Comparison of ENCODE assay signal across 8 cellular contexts in the genomic region with DNA sequence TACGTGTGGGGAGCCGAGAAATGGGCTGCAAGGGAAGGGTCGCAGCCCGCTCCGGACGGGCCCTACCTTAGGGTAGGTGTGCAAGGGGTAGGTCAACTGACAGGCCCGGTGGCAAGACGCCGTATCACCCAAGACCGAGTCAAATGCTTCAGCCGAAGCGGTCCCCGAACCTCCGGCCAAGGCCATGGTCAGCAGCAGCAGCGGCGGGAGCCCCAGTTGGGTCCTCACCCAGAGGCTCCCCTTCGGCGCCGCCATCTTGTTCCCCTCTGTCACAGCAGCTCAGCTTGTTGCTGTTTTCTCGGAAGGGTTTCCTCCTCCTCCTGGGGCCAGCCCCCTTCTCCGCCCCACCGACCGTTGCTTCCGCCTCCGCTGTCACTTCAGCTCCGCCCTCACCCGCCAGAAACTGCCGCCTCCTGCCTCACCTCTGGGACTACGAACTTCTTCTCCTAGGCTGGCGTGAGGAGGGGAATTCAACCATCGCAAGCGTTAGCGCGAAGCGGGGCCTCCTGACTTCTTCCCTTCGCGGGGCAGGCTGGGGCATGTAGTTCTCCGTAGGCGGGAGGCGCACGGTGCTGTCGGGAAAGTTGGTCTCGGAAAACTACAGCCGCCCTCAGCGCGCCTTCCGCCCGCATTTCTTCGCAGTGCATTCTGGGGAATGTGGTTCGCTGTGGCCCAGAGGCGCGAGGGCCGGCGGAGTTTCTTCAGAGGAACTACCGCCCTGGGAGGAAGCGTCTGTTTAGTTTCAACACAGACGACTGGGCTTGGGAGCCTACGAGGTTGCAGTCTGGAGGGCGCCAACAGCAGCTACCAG. TPM values are rescaled to one million over a fixed set of nuclear protein-coding genes. Genes with fewer than 3 reads are reported as not detected.
DNase-seq lines count a peak whose midpoint lies in the region; ATAC-seq and TF ChIP-seq lines count a peak whose summit lies in the region.

TCEANC2 (plus strand) TSS at position 675 of the 811 bp plus-strand sequence. CDS start 815 bp downstream, outside the sequence.
A gene with protein sequence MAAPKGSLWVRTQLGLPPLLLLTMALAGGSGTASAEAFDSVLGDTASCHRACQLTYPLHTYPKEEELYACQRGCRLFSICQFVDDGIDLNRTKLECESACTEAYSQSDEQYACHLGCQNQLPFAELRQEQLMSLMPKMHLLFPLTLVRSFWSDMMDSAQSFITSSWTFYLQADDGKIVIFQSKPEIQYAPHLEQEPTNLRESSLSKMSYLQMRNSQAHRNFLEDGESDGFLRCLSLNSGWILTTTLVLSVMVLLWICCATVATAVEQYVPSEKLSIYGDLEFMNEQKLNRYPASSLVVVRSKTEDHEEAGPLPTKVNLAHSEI (minus strand): TSS at position 271 of the 811 bp plus-strand sequence. CDS start 16 bp downstream, at position 255.

- peak; percentile 95 for ATAC-seq in GM23338
- peak; percentile 94 for ATAC-seq in naive thymus-derived CD4-positive, alpha-beta T cell
- peak; percentile 94 to 95 for ATAC-seq in stimulated activated naive B cell treated with anti-CD40 and anti-IgM and Interleukin-4, amounts not matched to agents 10 μg/mL and 1 μg/mL and 100 μg/mL, for 72 hours (replicated peaks)

- CTCF ChIA-PET in naive thymus-derived CD4-positive, alpha-beta T cell (lab: Charles Lee), result interaction anchor here (0.8 to 1.1 kb wide), 2 partner anchors 470 to 749 kb away, joined by 3 read pairs; no protein-coding TSS in a partner anchor

- H3K27ac Mint-ChIP-seq in GM23338, result no peak within 1 kb of the TSS; the same call in 1 of the 2 replicates
- H3K27ac Mint-ChIP-seq in activated T-helper 1 cell treated with anti-CD3 and anti-CD28 coated beads, Interleukin-12 subunit alpha, Interleukin-12 subunit beta, Interleukin-2, Interleukin-4 antibody, amounts not matched to agents 30 ng/mL and 10 ng/mL and 1 ng/mL, durations not matched to agents 14 hours and 24 hours and 36 hours, result no peak within 1 kb of the TSS
- H3K27ac Mint-ChIP-seq in naive thymus-derived CD4-positive, alpha-beta T cell, result no peak within 1 kb of the TSS
- no peak within 1 kb of the TSS for H3K27ac Mint-ChIP-seq in stimulated activated naive B cell treated with anti-CD40 and anti-IgM and Interleukin-4, amounts not matched to agents 10 μg/mL and 1 μg/mL and 100 μg/mL, for 72 hours

- H3K9me3 ChIP-seq in fibroblast of lung (ENCODE audit: control insufficient read depth, insufficient read depth, low read depth, low read length), result no peaks in the 10 kb centered on the region
- H3K9me3 ChIP-seq in naive thymus-derived CD4-positive, alpha-beta T cell (ENCODE audit: control insufficient read depth in 2 of 3, low read length in 3 of 3), result no peaks in the 10 kb centered on the region

- H3K4me3 ChIP-seq in GM23338, result peak within 1 kb of the TSS; percentile 94
- peak within 1 kb of the TSS; percentile 78 to 94 (median 91) for H3K4me3 ChIP-seq in fibroblast of lung (replicated peaks in 1 of 4; ENCODE audit: control extremely low read depth in 1 of 4, insufficient read depth in 1 of 4, low read depth in 3 of 4, low read length in 4 of 4)
- H3K4me3 ChIP-seq in naive thymus-derived CD4-positive, alpha-beta T cell (ENCODE audit: low read length), result peak within 1 kb of the TSS; percentile 94

- peak; percentile 100 for DNase-seq in Daoy (ENCODE audit: low read depth)
- DNase-seq in GM23338 (ENCODE audit: low spot score), result peak; percentile 99
- peak; percentile 99 for DNase-seq in LHCN-M2 (ENCODE audit: low read depth)
- peak; percentile 99 for DNase-seq in RPMI7951 (ENCODE audit: low read depth)
- DNase-seq in activated T-helper 1 cell treated with anti-CD3 and anti-CD28 coated beads, Interleukin-12 subunit alpha, Interleukin-12 subunit beta, Interleukin-2, Interleukin-4 antibody, amounts not matched to agents 30 ng/mL and 10 ng/mL and 1 ng/mL, durations not matched to agents 14 hours and 24 hours and 36 hours (ENCODE audit: low spot score), result peak; percentile 98
- peak; percentile 99 for DNase-seq in fibroblast of lung (ENCODE audit: low read depth in 2 of 2)
- DNase-seq in naive thymus-derived CD4-positive, alpha-beta T cell, result peak; percentile 84 to 99 (median 98)
- DNase-seq in stimulated activated naive B cell treated with anti-CD40 and anti-IgM and Interleukin-4, amounts not matched to agents 10 μg/mL and 1 μg/mL and 100 μg/mL, for 72 hours, result peak; percentile 100

- H3K4me1 Mint-ChIP-seq in GM23338, result peaks cover 7% of the 10 kb centered on the region; the same call in 1 of the 3 replicates
- peaks cover 27% of the 10 kb centered on the region for H3K4me1 Mint-ChIP-seq in activated T-helper 1 cell treated with anti-CD3 and anti-CD28 coated beads, Interleukin-12 subunit alpha, Interleukin-12 subunit beta, Interleukin-2, Interleukin-4 antibody, amounts not matched to agents 30 ng/mL and 10 ng/mL and 1 ng/mL, durations not matched to agents 14 hours and 24 hours and 36 hours (ENCODE audit: low read depth)
- peaks cover 27 to 62% (median 52%) of the 10 kb centered on the region in 7 donors for H3K4me1 Mint-ChIP-seq in naive thymus-derived CD4-positive, alpha-beta T cell
- peaks cover 20 to 37% of the 10 kb centered on the region in 2 donors for H3K4me1 Mint-ChIP-seq in stimulated activated naive B cell treated with anti-CD40 and anti-IgM and Interleukin-4, amounts not matched to agents 10 μg/mL and 1 μg/mL and 100 μg/mL, for 72 hours

- TF ChIP-seq CTCF in GM23338 (conservative IDR thresholded peaks at IDR 0.05; ENCODE audit: low read depth in 2 of 2), result no peak
- TF ChIP-seq CTCF in fibroblast of lung (conservative IDR thresholded peaks at IDR 0.05 in 1 of 2, IDR thresholded peaks at IDR 0.05 in 1 of 2; ENCODE audit: low read depth in 1 of 2, low read length in 2 of 2), result no peak

- H3K27ac ChIP-seq in GM23338 (ENCODE audit: low read depth), result peak within 1 kb of the TSS; percentile 94
- H3K27ac ChIP-seq in fibroblast of lung (ENCODE audit: insufficient read depth, low read length), result peak within 1 kb of the TSS; percentile 93
- H3K27ac ChIP-seq in naive thymus-derived CD4-positive, alpha-beta T cell (ENCODE audit: low read depth, low read length), result peak within 1 kb of the TSS; percentile 92

- POLR2A ChIA-PET in naive thymus-derived CD4-positive, alpha-beta T cell (lab: Charles Lee), result interaction anchor here (0.5 to 2.1 kb wide), 15 partner anchors 8 to 748 kb away, joined by 3 to 17 read pairs (median 3); partner anchors contain the start of genes CYB5RL, IFT25, LRRC42 and MRPL37

- H3K27me3 Mint-ChIP-seq in GM23338 (ENCODE audit: insufficient read depth, low read depth, poor library complexity), result no peaks in the 10 kb centered on the region
- H3K27me3 Mint-ChIP-seq in activated T-helper 1 cell treated with anti-CD3 and anti-CD28 coated beads, Interleukin-12 subunit alpha, Interleukin-12 subunit beta, Interleukin-2, Interleukin-4 antibody, amounts not matched to agents 30 ng/mL and 10 ng/mL and 1 ng/mL, durations not matched to agents 14 hours and 24 hours and 36 hours (ENCODE audit: insufficient read depth), result no peaks in the 10 kb centered on the region
- H3K27me3 Mint-ChIP-seq in naive thymus-derived CD4-positive, alpha-beta T cell, result no peaks in the 10 kb centered on the region
- H3K27me3 Mint-ChIP-seq in stimulated activated naive B cell treated with anti-CD40 and anti-IgM and Interleukin-4, amounts not matched to agents 10 μg/mL and 1 μg/mL and 100 μg/mL, for 72 hours, result no peaks in the 10 kb centered on the region

- intact Hi-C loops in activated T-helper 1 cell treated with anti-CD3 and anti-CD28 coated beads, Interleukin-12 subunit alpha, Interleukin-12 subunit beta, Interleukin-2, Interleukin-4 antibody, amounts not matched to agents 30 ng/mL and 10 ng/mL and 1 ng/mL, durations not matched to agents 14 hours and 24 hours and 36 hours (cut with micrococcal nuclease), result loop anchor here (1.0 to 5.0 kb wide), 17 partner anchors 17 to 1996 kb away; partner anchors contain the start of genes BTF3L4, CYB5RL, DHCR24 and LRRC42
- intact Hi-C loops in naive thymus-derived CD4-positive, alpha-beta T cell (cut with micrococcal nuclease), result loop anchor here (1.0 to 10.0 kb wide), 23 partner anchors 17 to 1996 kb away; partner anchors contain the start of genes CPT2 (in 2 of the 2), CYB5RL (in 2 of the 2), IFT25 (in 2 of the 2) and MRPL37 (in 2 of the 2)

- peaks cover 16% of the 10 kb centered on the region for H3K4me1 ChIP-seq in GM23338 (ENCODE audit: insufficient read depth)
- H3K4me1 ChIP-seq in fibroblast of lung (ENCODE audit: control insufficient read depth, extremely low read depth, insufficient read depth, low read length), result no peaks in the 10 kb centered on the region
- peaks cover 23 to 34% of the 10 kb centered on the region in 2 donors for H3K4me1 ChIP-seq in naive thymus-derived CD4-positive, alpha-beta T cell (ENCODE audit: control insufficient read depth in 2 of 2, insufficient read depth in 2 of 2, low read length in 2 of 2)

- no peaks in the 10 kb centered on the region for H3K36me3 Mint-ChIP-seq in GM23338 (ENCODE audit: low read depth)
- peaks cover 15% of the 10 kb centered on the region for H3K36me3 Mint-ChIP-seq in activated T-helper 1 cell treated with anti-CD3 and anti-CD28 coated beads, Interleukin-12 subunit alpha, Interleukin-12 subunit beta, Interleukin-2, Interleukin-4 antibody, amounts not matched to agents 30 ng/mL and 10 ng/mL and 1 ng/mL, durations not matched to agents 14 hours and 24 hours and 36 hours (ENCODE audit: low read depth)
- H3K36me3 Mint-ChIP-seq in naive thymus-derived CD4-positive, alpha-beta T cell, result peaks cover 0 to 16% (median 10%) of the 10 kb centered on the region in 5 donors
- peaks cover 14 to 26% of the 10 kb centered on the region in 2 donors for H3K36me3 Mint-ChIP-seq in stimulated activated naive B cell treated with anti-CD40 and anti-IgM and Interleukin-4, amounts not matched to agents 10 μg/mL and 1 μg/mL and 100 μg/mL, for 72 hours

- H3K9me2 ChIP-seq in GM23338 (ENCODE audit: insufficient read depth), result no peaks in the 10 kb centered on the region

- H2AFZ ChIP-seq in GM23338 (peak within 1 kb of the TSS; percentile 74), fibroblast of lung (ENCODE audit: low read length) (peak within 1 kb of the TSS; percentile 92)

- H3K4me2 ChIP-seq in GM23338, result peak within 1 kb of the TSS; percentile 90
- H3K4me2 ChIP-seq in fibroblast of lung (ENCODE audit: extremely low read depth, insufficient read depth, low read length), result peak within 1 kb of the TSS; percentile 81

- H3K27me3 ChIP-seq in GM23338 (ENCODE audit: insufficient read depth), result no peaks in the 10 kb centered on the region
- H3K27me3 ChIP-seq in fibroblast of lung (ENCODE audit: control insufficient read depth, insufficient read depth, low read length), result no peaks in the 10 kb centered on the region
- H3K27me3 ChIP-seq in naive thymus-derived CD4-positive, alpha-beta T cell (ENCODE audit: control insufficient read depth in 2 of 2, insufficient read depth in 2 of 2, low read length in 2 of 2), result no peaks in the 10 kb centered on the region

- H3K9ac ChIP-seq in fibroblast of lung (ENCODE audit: insufficient read depth, low read length), result peak within 1 kb of the TSS; percentile 85

- H3K36me3 ChIP-seq in GM23338 (ENCODE audit: insufficient read depth), result no peaks in the 10 kb centered on the region
- peaks cover 1% of the 10 kb centered on the region for H3K36me3 ChIP-seq in fibroblast of lung (ENCODE audit: control insufficient read depth, insufficient read depth, low read length)
- H3K36me3 ChIP-seq in naive thymus-derived CD4-positive, alpha-beta T cell (ENCODE audit: control insufficient read depth in 2 of 3, insufficient read depth in 3 of 3, low read length in 3 of 3), result peaks cover 0 to 7% (median 0%) of the 10 kb centered on the region in 3 experiments

- no peak within 1 kb of the TSS for H3K4me3 Mint-ChIP-seq in GM23338
- no peak within 1 kb of the TSS for H3K4me3 Mint-ChIP-seq in activated T-helper 1 cell treated with anti-CD3 and anti-CD28 coated beads, Interleukin-12 subunit alpha, Interleukin-12 subunit beta, Interleukin-2, Interleukin-4 antibody, amounts not matched to agents 30 ng/mL and 10 ng/mL and 1 ng/mL, durations not matched to agents 14 hours and 24 hours and 36 hours
- H3K4me3 Mint-ChIP-seq in naive thymus-derived CD4-positive, alpha-beta T cell, result no peak within 1 kb of the TSS
- H3K4me3 Mint-ChIP-seq in stimulated activated naive B cell treated with anti-CD40 and anti-IgM and Interleukin-4, amounts not matched to agents 10 μg/mL and 1 μg/mL and 100 μg/mL, for 72 hours, result no peak within 1 kb of the TSS

- H3F3A ChIP-seq in GM23338 (replicated peaks; ENCODE audit: low read depth), result no peaks in the 10 kb centered on the region

- H3K9me3 Mint-ChIP-seq in GM23338, result no peaks in the 10 kb centered on the region
- H3K9me3 Mint-ChIP-seq in activated T-helper 1 cell treated with anti-CD3 and anti-CD28 coated beads, Interleukin-12 subunit alpha, Interleukin-12 subunit beta, Interleukin-2, Interleukin-4 antibody, amounts not matched to agents 30 ng/mL and 10 ng/mL and 1 ng/mL, durations not matched to agents 14 hours and 24 hours and 36 hours, result no peaks in the 10 kb centered on the region
- no peaks in the 10 kb centered on the region for H3K9me3 Mint-ChIP-seq in naive thymus-derived CD4-positive, alpha-beta T cell
- no peaks in the 10 kb centered on the region for H3K9me3 Mint-ChIP-seq in stimulated activated naive B cell treated with anti-CD40 and anti-IgM and Interleukin-4, amounts not matched to agents 10 μg/mL and 1 μg/mL and 100 μg/mL, for 72 hours

- peaks cover 47% of the 10 kb centered on the region for H3K79me2 ChIP-seq in GM23338 (replicated peaks; ENCODE audit: insufficient read depth)
- peaks cover 42% of the 10 kb centered on the region for H3K79me2 ChIP-seq in fibroblast of lung (ENCODE audit: control insufficient read depth, insufficient read depth, low read length)

- H4K20me1 ChIP-seq in GM23338 (replicated peaks; ENCODE audit: insufficient read depth) (peaks cover 11% of the 10 kb centered on the region; the same call in 1 of the 2 replicates), fibroblast of lung (ENCODE audit: control insufficient read depth, extremely low read depth, insufficient read depth, low read length) (no peaks in the 10 kb centered on the region)

RNA-seq across cellular contexts. Expression of gene TCEANC2, which starts in this region (rescaled TPM):
- total RNA-seq in Daoy (2014; rRNA removed; shearing (Covaris generic)), result 4.9 and 5.0 TPM in 2 replicates
- 6.0 and 6.4 TPM in 2 replicates for total RNA-seq in GM23338 (2014; rRNA removed; shearing (Covaris generic))
- polyA plus RNA-seq in GM23338 (2016; fragmentation: Nextera tagmentation; extraction: Ambion mirVana) (4.4 and 6.3 TPM in 2 replicates), fibroblast of lung (3.0 and 3.6 TPM in 2 replicates)
- total RNA-seq in LHCN-M2 (2014; rRNA removed) (4.6 and 6.3 TPM in 2 replicates), fibroblast of lung (3.6 and 4.0 TPM in 2 replicates)
- 1.6 TPM for polyA plus RNA-seq in LHCN-M2 (2012)
- 3.1 and 4.2 TPM in 2 replicates for total RNA-seq in RPMI7951 (2014; rRNA removed; shearing (Covaris generic))
- 11.8 and 12.0 TPM in 2 replicates for total RNA-seq in activated T-helper 1 cell treated with anti-CD3 and anti-CD28 coated beads, Interleukin-12 subunit alpha, Interleukin-12 subunit beta, Interleukin-2, Interleukin-4 antibody, amounts not matched to agents 30 ng/mL and 10 ng/mL and 1 ng/mL, durations not matched to agents 14 hours and 24 hours and 36 hours
- polyA plus RNA-seq in fibroblast of lung (2012), result 2.0 and 2.2 TPM in 2 replicates
- polyA minus RNA-seq in fibroblast of lung (ENCODE audit: low replicate concordance), result 3.8 and 6.0 TPM in 2 replicates
- total RNA-seq in naive thymus-derived CD4-positive, alpha-beta T cell, result 10 to 100 TPM in 3 of 5 experiments, 1 to 10 TPM in 2; 6.3 to 15.1 (median 12.2) TPM
- 1 to 10 TPM; 7.7 to 9.3 TPM for polyA plus RNA-seq in naive thymus-derived CD4-positive, alpha-beta T cell

RNA-seq across cellular contexts. Expression of the second gene that starts in this region (rescaled TPM):
- total RNA-seq in Daoy (2014; rRNA removed; shearing (Covaris generic)), result 177 and 229 TPM in 2 replicates
- 81.9 and 91.6 TPM in 2 replicates for total RNA-seq in GM23338 (2014; rRNA removed; shearing (Covaris generic))
- 117 and 132 TPM in 2 replicates for polyA plus RNA-seq in GM23338 (2016; fragmentation: Nextera tagmentation; extraction: Ambion mirVana)
- 247 and 269 TPM in 2 replicates for total RNA-seq in LHCN-M2 (2014; rRNA removed)
- polyA plus RNA-seq in LHCN-M2 (2012), result 198 TPM
- total RNA-seq in RPMI7951 (2014; rRNA removed; shearing (Covaris generic)), result 394 and 422 TPM in 2 replicates
- total RNA-seq in activated T-helper 1 cell treated with anti-CD3 and anti-CD28 coated beads, Interleukin-12 subunit alpha, Interleukin-12 subunit beta, Interleukin-2, Interleukin-4 antibody, amounts not matched to agents 30 ng/mL and 10 ng/mL and 1 ng/mL, durations not matched to agents 14 hours and 24 hours and 36 hours, result 119 and 133 TPM in 2 replicates
- 217 and 431 TPM in 2 replicates for total RNA-seq in fibroblast of lung
- 337 and 480 TPM in 2 replicates for polyA plus RNA-seq in fibroblast of lung
- 263 and 354 TPM in 2 replicates for polyA plus RNA-seq in fibroblast of lung (2012)
- polyA minus RNA-seq in fibroblast of lung (ENCODE audit: low replicate concordance), result 52.5 and 62.5 TPM in 2 replicates
- 100 to 1,000 TPM; 127 to 197 (median 183) TPM for total RNA-seq in naive thymus-derived CD4-positive, alpha-beta T cell
- 100 to 1,000 TPM; 403 to 545 TPM for polyA plus RNA-seq in naive thymus-derived CD4-positive, alpha-beta T cell

Comparison
In these comparisons a context has a peak if more than half of its experiments do, and no peak if none do; other contexts are left out.
1. Peak in every context shown above with its lines: DNase-seq, ATAC-seq, H3K4me3 ChIP-seq and H3K27ac ChIP-seq.